ENCODE assay signal across 9 cellular contexts in the genomic region with DNA sequence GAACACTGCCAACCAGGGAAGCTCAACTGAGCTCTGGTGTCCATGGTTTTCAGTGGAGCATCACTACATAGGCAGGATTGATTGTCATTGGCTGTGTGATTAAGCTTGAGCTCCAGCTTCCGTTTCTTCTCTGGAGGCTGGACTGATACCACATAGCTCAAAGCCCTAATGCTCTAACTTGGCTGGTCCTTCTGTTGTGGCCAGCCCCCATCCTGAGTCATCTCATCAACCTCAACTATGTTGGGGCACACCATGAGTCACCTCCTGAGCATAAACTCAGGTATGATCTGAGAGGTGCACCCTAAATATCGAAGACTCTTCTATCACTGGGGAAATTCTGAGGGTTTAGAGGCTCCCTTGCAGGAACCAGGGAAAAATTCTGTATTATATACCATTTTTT.
DNase-seq lines count a peak whose midpoint lies in the region; ATAC-seq and TF ChIP-seq lines count a peak whose summit lies in the region.
"Had no signal": no experiment of that assay in that cellular context is flagged by ENCODE, and none has a peak within 500 bp of the region (broad histone marks: within the 10 kb centered on the region; RNA-seq: fewer than 3 reads in every experiment).

No MANE protein-coding gene starts in this region.

- no peaks in the 10 kb centered on the region for H3K4me1 ChIP-seq in mucosa of descending colon (ENCODE audit: low read depth)

- H3K27me3 Mint-ChIP-seq in effector memory CD8-positive, alpha-beta T cell, result no peaks in the 10 kb centered on the region

- ATAC-seq in GM21447 (IDR thresholded peaks at IDR 0.05; ENCODE audit: unreplicated experiment) (peak; percentile 51), mucosa of descending colon (no peak), HG02763 (IDR thresholded peaks at IDR 0.05; ENCODE audit: unreplicated experiment) (no peak)
- ATAC-seq in effector memory CD8-positive, alpha-beta T cell (replicated peaks), result peak; percentile 72

- peak; percentile 66 for DNase-seq in EH (ENCODE audit: low read depth)
- peak; percentile 31 for DNase-seq in MG63
- DNase-seq in effector memory CD8-positive, alpha-beta T cell, result no peak
- no peak for DNase-seq in SIG-M5 treated with dmso at 0.1 percent for 504 hours (lab: John Stamatoyannopoulos, UW; ENCODE audit: unreplicated experiment)
- DNase-seq in mucosa of descending colon, result no peak
- no peak for DNase-seq in C1 segment of cervical spinal cord (lab: John Stamatoyannopoulos, UW)
- DNase-seq: kidney had no signal

- H3K9me3 Mint-ChIP-seq in effector memory CD8-positive, alpha-beta T cell, result no peaks in the 10 kb centered on the region

- intact Hi-C loops in mucosa of descending colon (cut with DNase I, micrococcal nuclease), result no loop called here

- no peak for TF ChIP-seq CTCF in mucosa of descending colon (IDR thresholded peaks at IDR 0.05)

- peaks cover 9 to 15% of the 10 kb centered on the region in 2 donors for H3K4me1 Mint-ChIP-seq in effector memory CD8-positive, alpha-beta T cell (ENCODE audit: low read depth in 2 of 2)

- no peaks in the 10 kb centered on the region for H3K36me3 ChIP-seq in MG63
- no peaks in the 10 kb centered on the region for H3K36me3 ChIP-seq in mucosa of descending colon (ENCODE audit: low read depth)

- H3K27me3 ChIP-seq in MG63, result no peaks in the 10 kb centered on the region

- H3K4me3 ChIP-seq in MG63 (no peak overlapping the region), mucosa of descending colon (no peak overlapping the region)

- peak overlapping the region in 1 of 2 donors; percentile 39 for H3K27ac Mint-ChIP-seq in effector memory CD8-positive, alpha-beta T cell

- peaks cover 5% of the 10 kb centered on the region; the same call in 1 of the 2 replicates for H3K9me3 ChIP-seq in MG63
- H3K9me3 ChIP-seq in mucosa of descending colon, result no peaks in the 10 kb centered on the region

- peaks cover 3% of the 10 kb centered on the region for H3K36me3 Mint-ChIP-seq in effector memory CD8-positive, alpha-beta T cell (ENCODE audit: insufficient read depth)

- no peak overlapping the region for H3K4me3 Mint-ChIP-seq in effector memory CD8-positive, alpha-beta T cell

Comparison
In these comparisons a context has a peak if more than half of its experiments do, and no peak if none do; other contexts are left out.
1. DNase-seq: peak in EH (single experiment) and MG63 (single experiment); none in effector memory CD8-positive, alpha-beta T cell (0 of 3), SIG-M5 treated with dmso at 0.1 percent for 504 hours (single experiment), mucosa of descending colon (0 of 3) and C1 segment of cervical spinal cord (0 of 14).
2. ATAC-seq: peak in GM21447 (single experiment) and effector memory CD8-positive, alpha-beta T cell (single experiment); none in mucosa of descending colon (single experiment) and HG02763 (single experiment).